In genomic region chr10:50623299-50624153, GRCh38 we compare ENCODE assay signal across 8 cellular contexts. TPM values are rescaled to one million over a fixed set of nuclear protein-coding genes. Genes with fewer than 3 reads are reported as not detected.
DNase-seq lines count a peak whose midpoint lies in the region; ATAC-seq and TF ChIP-seq lines count a peak whose summit lies in the region.

Gene SGMS1 (minus strand): TSS chr10:50623956. CDS start chr10:50344114, 279,842 bp downstream.

- ATAC-seq in GM21723 (IDR thresholded peaks at IDR 0.05; ENCODE audit: unreplicated experiment) = peak; percentile 35

- H3K4me2 ChIP-seq in Karpas-422 (ENCODE audit: low read depth, low read length, poor library complexity, severe bottlenecking) = peak within 1 kb of the TSS; percentile 97
- H3K4me2 ChIP-seq in SU-DHL-6 (ENCODE audit: low read depth, low read length, poor library complexity, severe bottlenecking) = peak within 1 kb of the TSS; percentile 80

- TF ChIP-seq EP300 in ovary (IDR thresholded peaks at IDR 0.05) = no peak

- no peaks in the 10 kb centered on the region for H3K9me2 ChIP-seq in Karpas-422 (replicated peaks; ENCODE audit: insufficient read depth, low read length)
- H3K9me2 ChIP-seq in SU-DHL-6 (replicated peaks; ENCODE audit: insufficient read depth, low read length) = no peaks in the 10 kb centered on the region

- H2AFZ ChIP-seq in Karpas-422 (ENCODE audit: low read length) (peak within 1 kb of the TSS; percentile 92), SU-DHL-6 (ENCODE audit: low read depth, low read length, severe bottlenecking) (peak within 1 kb of the TSS; percentile 92)

- DNase-seq in EL = peak; percentile 86
- peak; percentile 92 for DNase-seq in Karpas-422
- peak; percentile 59 for DNase-seq in activated naive CD8-positive, alpha-beta T cell treated with anti-CD3 and anti-CD28 coated beads, Interleukin-2, amount 50 U/mL, for 16 hours (ENCODE audit: low read depth, low spot score)
- DNase-seq in head of caudate nucleus = peak; percentile 34 to 94 (median 86)
- DNase-seq in ovary = peak; percentile 86 to 91 (median 88)

- H3K4me3 ChIP-seq in Karpas-422 (ENCODE audit: low read length) (peak within 1 kb of the TSS; percentile 80), SU-DHL-6 (ENCODE audit: insufficient read depth, low read length, poor library complexity, severe bottlenecking) (peak within 1 kb of the TSS; percentile 70), ovary (peak within 1 kb of the TSS; percentile 67), thymus (ENCODE audit: low read length) (peak within 1 kb of the TSS; percentile 90)

- H3K27me3 ChIP-seq in Karpas-422 (ENCODE audit: low read length) (no peaks in the 10 kb centered on the region), SU-DHL-6 (ENCODE audit: low read length) (no peaks in the 10 kb centered on the region), ovary (no peaks in the 10 kb centered on the region), thymus (ENCODE audit: control insufficient read depth, insufficient read depth) (no peaks in the 10 kb centered on the region)

- TF ChIP-seq CTCF in SU-DHL-6 (IDR thresholded peaks at IDR 0.05; ENCODE audit: insufficient read depth, low read length, poor library complexity, severe bottlenecking) (no peak), ovary (IDR thresholded peaks at IDR 0.05) (peak in 1 of 3 donors; percentile 24)

- H4K20me1 ChIP-seq in Karpas-422 (ENCODE audit: insufficient read depth, low read depth, low read length) = peaks cover 31% of the 10 kb centered on the region
- no peaks in the 10 kb centered on the region; the same call in 1 of the 2 replicates for H4K20me1 ChIP-seq in SU-DHL-6 (ENCODE audit: low read depth, low read length)

- H3K9ac ChIP-seq in Karpas-422 (ENCODE audit: low read length) (peak within 1 kb of the TSS; percentile 79), SU-DHL-6 (ENCODE audit: low read length) (peak within 1 kb of the TSS; percentile 70)

- intact Hi-C loops in head of caudate nucleus (cut with DNase I) = loop anchor here (1.0 to 5.0 kb wide), 4 partner anchors 47 to 203 kb away; no protein-coding TSS in a partner anchor
- intact Hi-C loops in ovary (cut with DNase I) = loop anchor here (5.0 to 10.0 kb wide), 5 partner anchors 66 to 1546 kb away; no protein-coding TSS in a partner anchor

- H3K27ac ChIP-seq in Karpas-422 (ENCODE audit: low read length) = peak within 1 kb of the TSS; percentile 72
- H3K27ac ChIP-seq in SU-DHL-6 (ENCODE audit: low read depth, low read length) = peak within 1 kb of the TSS; percentile 86
- peak within 1 kb of the TSS; percentile 95 to 100 for H3K27ac ChIP-seq in ovary
- H3K27ac ChIP-seq in thymus (ENCODE audit: low read depth) = peak within 1 kb of the TSS; percentile 98

- peak; percentile 60 for TF ChIP-seq POLR2A in ovary (IDR thresholded peaks at IDR 0.05)

- no peaks in the 10 kb centered on the region for H3K79me2 ChIP-seq in Karpas-422 (ENCODE audit: low read length)
- peaks cover 33% of the 10 kb centered on the region for H3K79me2 ChIP-seq in SU-DHL-6 (ENCODE audit: insufficient read depth, low read length)

- H3F3A ChIP-seq in SU-DHL-6 (ENCODE audit: insufficient read depth) = peaks cover 22% of the 10 kb centered on the region

- H3K36me3 ChIP-seq in Karpas-422 (ENCODE audit: insufficient read depth, low read length) (no peaks in the 10 kb centered on the region), SU-DHL-6 (ENCODE audit: low read length) (no peaks in the 10 kb centered on the region), ovary (no peaks in the 10 kb centered on the region), thymus (ENCODE audit: control insufficient read depth, insufficient read depth) (no peaks in the 10 kb centered on the region)

- WGBS in ovary, 3 donors = 0 to 1% (median 0%) methylated on average over 45 to 104 of the region's 104 CpGs
- WGBS in thymus = under 1% methylated on average over 104 of the region's 104 CpGs

- H3K9me3 ChIP-seq in Karpas-422 (ENCODE audit: low read length) = no peaks in the 10 kb centered on the region
- no peaks in the 10 kb centered on the region for H3K9me3 ChIP-seq in SU-DHL-6 (ENCODE audit: insufficient read depth, low read length)
- no peaks in the 10 kb centered on the region for H3K9me3 ChIP-seq in ovary
- no peaks in the 10 kb centered on the region for H3K9me3 ChIP-seq in thymus (ENCODE audit: control insufficient read depth)

- H3K4me1 ChIP-seq in Karpas-422 (ENCODE audit: low read length) = peaks cover 42% of the 10 kb centered on the region
- peaks cover 1% of the 10 kb centered on the region for H3K4me1 ChIP-seq in ovary (ENCODE audit: insufficient read depth)
- H3K4me1 ChIP-seq in thymus (ENCODE audit: control insufficient read depth, insufficient read depth, low read length) = peaks cover 9% of the 10 kb centered on the region

RNA-seq across cellular contexts. Expression of gene SGMS1, which starts in this region (rescaled TPM):
- 2.9 and 7.9 TPM in 2 replicates for total RNA-seq in Karpas-422 (2014; rRNA removed; shearing (Covaris generic); ENCODE audit: low replicate concordance)
- 10 to 100 TPM; 31.4 to 90.0 (median 39.1) TPM for total RNA-seq in ovary
- polyA plus RNA-seq in ovary (10 to 100 TPM; 15.6 to 22.5 TPM), thymus (14.7 TPM)

Comparison
In these comparisons a context has a peak if more than half of its experiments do, and no peak if none do; other contexts are left out.
1. Peak in every context shown above with its lines: DNase-seq, ATAC-seq, H3K4me3 ChIP-seq and H3K27ac ChIP-seq.